In genomic region chr12:74541074-74541473, GRCh38 we compare ENCODE assay signal across 13 cellular contexts. TPM values are rescaled to one million over a fixed set of nuclear protein-coding genes. Genes with fewer than 3 reads are reported as not detected.
DNase-seq lines count a peak whose midpoint lies in the region; ATAC-seq and TF ChIP-seq lines count a peak whose summit lies in the region.
"Had no signal": no experiment of that assay in that cellular context is flagged by ENCODE, and none has a peak within 500 bp of the region (broad histone marks: within the 10 kb centered on the region; RNA-seq: fewer than 3 reads in every experiment).

No MANE protein-coding gene starts in this region.

- H3K4me1 ChIP-seq in iPS-18a (ENCODE audit: control insufficient read depth, low read depth, low read length) (peaks cover 52% of the 10 kb centered on the region), skeletal muscle satellite cell (ENCODE audit: control insufficient read depth, insufficient read depth, low read length) (peaks cover 27% of the 10 kb centered on the region)

- peak overlapping the region; percentile 81 for H3K4me3 ChIP-seq in iPS-18a (ENCODE audit: low read length)
- H3K4me3 ChIP-seq in skeletal muscle satellite cell (ENCODE audit: low read length) = no peak overlapping the region

- no peaks in the 10 kb centered on the region for H3K9me3 Mint-ChIP-seq in T-helper 2 cell treated with Interferon-gamma antibody and Interleukin-4, amounts not matched to agents 5 μg/mL and 100 μg/mL, for 36 hours
- no peaks in the 10 kb centered on the region for H3K9me3 Mint-ChIP-seq in activated B cell treated with CpG ODN at 0.5 μM for 24 hours

- H3K9ac ChIP-seq in iPS-18a (ENCODE audit: low read length) (peak overlapping the region; percentile 45), skeletal muscle satellite cell (ENCODE audit: low read depth, low read length) (no peak overlapping the region)

- CTCF ChIA-PET in activated B cell treated with CpG ODN at 0.5 μM for 24 hours (lab: Charles Lee) = no interaction called here

- peaks cover 39% of the 10 kb centered on the region for H3K36me3 Mint-ChIP-seq in T-helper 2 cell treated with Interferon-gamma antibody and Interleukin-4, amounts not matched to agents 5 μg/mL and 100 μg/mL, for 36 hours (ENCODE audit: low read depth)
- H3K36me3 Mint-ChIP-seq in activated B cell treated with CpG ODN at 0.5 μM for 24 hours (ENCODE audit: low read depth) = peaks cover 59% of the 10 kb centered on the region

- POLR2A ChIA-PET in activated B cell treated with CpG ODN at 0.5 μM for 24 hours (lab: Charles Lee) = no interaction called here

- H3K27me3 Mint-ChIP-seq in T-helper 2 cell treated with Interferon-gamma antibody and Interleukin-4, amounts not matched to agents 5 μg/mL and 100 μg/mL, for 36 hours (ENCODE audit: low read depth) = no peaks in the 10 kb centered on the region
- no peaks in the 10 kb centered on the region for H3K27me3 Mint-ChIP-seq in activated B cell treated with CpG ODN at 0.5 μM for 24 hours

- no peak overlapping the region for H3K27ac ChIP-seq in iPS-18a (ENCODE audit: low read length)

- H3K27ac Mint-ChIP-seq in T-helper 2 cell treated with Interferon-gamma antibody and Interleukin-4, amounts not matched to agents 5 μg/mL and 100 μg/mL, for 36 hours = no peak overlapping the region
- H3K27ac Mint-ChIP-seq in activated B cell treated with CpG ODN at 0.5 μM for 24 hours = no peak overlapping the region

- no peaks in the 10 kb centered on the region for H3K9me3 ChIP-seq in iPS-18a (ENCODE audit: control insufficient read depth, low read depth, low read length)
- H3K9me3 ChIP-seq in skeletal muscle satellite cell (replicated peaks; ENCODE audit: low read length) = no peaks in the 10 kb centered on the region

- peaks cover 3% of the 10 kb centered on the region for H3K36me3 ChIP-seq in iPS-18a (ENCODE audit: control insufficient read depth, low read depth, low read length)
- H3K36me3 ChIP-seq in skeletal muscle satellite cell (ENCODE audit: insufficient read depth, low read length) = peaks cover 23% of the 10 kb centered on the region

- H3K27me3 ChIP-seq in iPS-18a (ENCODE audit: control insufficient read depth, insufficient read depth, low read length) (no peaks in the 10 kb centered on the region), skeletal muscle satellite cell (ENCODE audit: control insufficient read depth, insufficient read depth, low read length) (no peaks in the 10 kb centered on the region)

- ATAC-seq in activated B cell treated with CpG ODN at 0.5 μM for 24 hours (ENCODE audit: low read depth) (no peak), HG02840 (IDR thresholded peaks at IDR 0.05; ENCODE audit: low FRiP score, unreplicated experiment) (no peak), GM19395 (IDR thresholded peaks at IDR 0.05; ENCODE audit: unreplicated experiment) (no peak)
- ATAC-seq: HCT116 had no signal

- peak overlapping the region; percentile 85 for H3K4me2 ChIP-seq in skeletal muscle satellite cell (ENCODE audit: low read length)

- DNase-seq in T-helper 2 cell treated with Interferon-gamma antibody and Interleukin-4, amounts not matched to agents 5 μg/mL and 100 μg/mL, for 36 hours (ENCODE audit: low spot score) = no peak
- DNase-seq in T-helper 2 cell = no peak
- DNase-seq in activated B cell treated with CpG ODN at 0.5 μM for 24 hours = no peak
- no peak for DNase-seq in SIG-M5 treated with dmso at 0.1 percent for 504 hours (lab: John Stamatoyannopoulos, UW; ENCODE audit: unreplicated experiment)
- DNase-seq: 8988T; cortex of kidney; NCI-H1092; stimulated activated naive CD4-positive, alpha-beta T cell had no signal

- peak overlapping the region; percentile 87 for H3K4me3 Mint-ChIP-seq in T-helper 2 cell treated with Interferon-gamma antibody and Interleukin-4, amounts not matched to agents 5 μg/mL and 100 μg/mL, for 36 hours
- peak overlapping the region; percentile 20 for H3K4me3 Mint-ChIP-seq in activated B cell treated with CpG ODN at 0.5 μM for 24 hours

- peaks cover 37% of the 10 kb centered on the region for H3K4me1 Mint-ChIP-seq in T-helper 2 cell treated with Interferon-gamma antibody and Interleukin-4, amounts not matched to agents 5 μg/mL and 100 μg/mL, for 36 hours (ENCODE audit: low read depth)
- peaks cover 66% of the 10 kb centered on the region for H3K4me1 Mint-ChIP-seq in activated B cell treated with CpG ODN at 0.5 μM for 24 hours

- intact Hi-C loops in activated B cell treated with CpG ODN at 0.5 μM for 24 hours (cut with micrococcal nuclease) = no loop called here

- no peak for TF ChIP-seq CTCF in activated B cell treated with CpG ODN at 0.5 μM for 24 hours (IDR thresholded peaks at IDR 0.05)

RNA-seq across cellular contexts. Expression of gene ATXN7L3B, which starts 3.4 kb away (rescaled TPM):
- 29.2 and 30.7 TPM in 2 replicates for total RNA-seq in activated B cell treated with CpG ODN at 0.5 μM for 24 hours
- 15.7 and 17.2 TPM in 2 replicates for total RNA-seq in skeletal muscle satellite cell (2012; rRNA removed)
